ENCODE assay signal across 16 cellular contexts in the genomic region with DNA sequence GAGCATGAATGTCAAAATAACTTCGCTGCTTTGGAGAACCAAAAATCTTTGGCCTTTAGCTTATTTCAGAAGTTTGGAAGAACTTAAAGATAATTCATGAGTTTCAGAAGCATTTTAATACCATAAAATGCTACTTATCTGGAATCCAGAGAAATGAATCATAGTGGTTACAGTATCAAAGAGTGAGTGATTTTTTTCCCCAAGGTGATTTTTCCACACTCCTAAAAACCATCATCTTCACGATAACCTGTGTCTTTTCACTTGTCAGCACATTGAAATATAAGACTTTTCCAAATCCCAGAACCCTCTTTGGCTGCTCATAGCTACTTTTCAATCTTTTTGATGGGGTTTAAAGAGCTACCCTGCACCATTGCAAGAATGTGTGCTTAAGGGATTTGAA.
A peak's percentile ranks its signal among the peaks of the same experiment; 100 is the strongest.
DNase-seq lines count a peak whose midpoint lies in the region; ATAC-seq and TF ChIP-seq lines count a peak whose summit lies in the region.
"Had no signal": no experiment of that assay in that cellular context is flagged by ENCODE, and none has a peak within 500 bp of the region (broad histone marks: within the 10 kb centered on the region; RNA-seq: fewer than 3 reads in every experiment).

No MANE protein-coding gene starts in this region.

- intact Hi-C loops in sigmoid colon (cut with DNase I): no loop called here

- H3K4me1 ChIP-seq in GM23248 (ENCODE audit: insufficient read depth) (peaks cover 85% of the 10 kb centered on the region), osteoblast (ENCODE audit: insufficient read depth, low read length) (peaks cover 75% of the 10 kb centered on the region), sigmoid colon (peaks cover 0 to 33% (median 24%) of the 10 kb centered on the region in 4 donors)

- no peak overlapping the region for H3K4me3 Mint-ChIP-seq in chondrocyte (ENCODE audit: unreplicated experiment)
- H3K4me3 Mint-ChIP-seq in activated T-cell treated with anti-CD3 and anti-CD28 coated beads, Interleukin-2, amount 50 U/mL, for 4 hours: no peak overlapping the region
- H3K4me3 Mint-ChIP-seq: GM23338 had no signal

- H3K4me3 ChIP-seq in GM23248 (peak overlapping the region; percentile 19), osteoblast (ENCODE audit: insufficient read depth, low read length) (no peak overlapping the region), sigmoid colon (no peak overlapping the region)
- H3K4me3 ChIP-seq: GM23338 had no signal

- peak overlapping the region; percentile 19; the same call in 1 of the 2 replicates for H3K9ac ChIP-seq in GM23248

- H3K27me3 ChIP-seq in GM23248 (replicated peaks; ENCODE audit: insufficient read depth) (no peaks in the 10 kb centered on the region), osteoblast (ENCODE audit: insufficient read depth, low read length) (no peaks in the 10 kb centered on the region), sigmoid colon (no peaks in the 10 kb centered on the region)

- in situ Hi-C loops in GM23248 (cut with MboI): loop anchor here (10.0 to 25.0 kb wide), 2 partner anchors 123 to 235 kb away; no protein-coding TSS in a partner anchor

- TF ChIP-seq CTCF in chondrocyte (IDR thresholded peaks at IDR 0.05): no peak
- TF ChIP-seq CTCF in osteoblast (IDR thresholded peaks at IDR 0.05; ENCODE audit: extremely low read depth, low read depth, low read length): no peak
- no peak for TF ChIP-seq CTCF in sigmoid colon (IDR thresholded peaks at IDR 0.05)

- no peaks in the 10 kb centered on the region for H3K36me3 Mint-ChIP-seq in chondrocyte (ENCODE audit: low read depth)
- H3K36me3 Mint-ChIP-seq in activated T-cell treated with anti-CD3 and anti-CD28 coated beads, Interleukin-2, amount 50 U/mL, for 4 hours (ENCODE audit: insufficient read depth): no peaks in the 10 kb centered on the region

- DNase-seq in GM23248 (peak; percentile 37), RPMI7951 (ENCODE audit: low read depth) (peak; percentile 43), chondrocyte (ENCODE audit: low spot score) (no peak), osteoblast (ENCODE audit: insufficient read length, low spot score, missing footprints) (no peak), sigmoid colon (no peak), NCI-H1436 treated with DMSO at 0.1 percent for 48 hours (lab: John Stamatoyannopoulos, UW) (no peak)
- DNase-seq in activated T-cell treated with anti-CD3 and anti-CD28 coated beads, Interleukin-2, amount 50 U/mL, for 4 hours: no peak
- DNase-seq: KG1, NCI-H1048, NCI-H146, NCI-H2081 treated with DMSO at 0.1 percent for 48 hours, NCI-H510A treated with DMSO at 0.1 percent for 48 hours, SHP77 had no signal

- H3K27me3 Mint-ChIP-seq in chondrocyte (ENCODE audit: low read depth): no peaks in the 10 kb centered on the region
- H3K27me3 Mint-ChIP-seq in activated T-cell treated with anti-CD3 and anti-CD28 coated beads, Interleukin-2, amount 50 U/mL, for 4 hours (ENCODE audit: low read depth): no peaks in the 10 kb centered on the region

- H3K27ac Mint-ChIP-seq in chondrocyte (ENCODE audit: unreplicated experiment): peak overlapping the region; percentile 27
- H3K27ac Mint-ChIP-seq: GM23338 had no signal

- H4K20me1 ChIP-seq in GM23248 (ENCODE audit: insufficient read depth) (no peaks in the 10 kb centered on the region), osteoblast (ENCODE audit: insufficient read depth, low read length) (no peaks in the 10 kb centered on the region)

- H3K27ac ChIP-seq in GM23248 (peak overlapping the region; percentile 42), osteoblast (ENCODE audit: low read depth, low read length) (peak overlapping the region; percentile 76), sigmoid colon (no peak overlapping the region)
- H3K27ac ChIP-seq: C4-2B had no signal

- H2AFZ ChIP-seq in GM23248 (no peak overlapping the region), osteoblast (ENCODE audit: low read length) (no peak overlapping the region)
- H2AFZ ChIP-seq: GM23338 had no signal

- H3K36me3 ChIP-seq in GM23248 (ENCODE audit: low read depth) (no peaks in the 10 kb centered on the region), osteoblast (ENCODE audit: insufficient read depth, low read length) (peaks cover 13% of the 10 kb centered on the region), sigmoid colon (no peaks in the 10 kb centered on the region)

- WGBS in GM23248 (ENCODE audit: low coverage in 1 of 2, low lambda C conversion rate in 2 of 2, missing lambda C conversion rate in 2 of 2), 2 experiments: 38 to 48% methylated on average over 2 of the region's 2 CpGs
- 82 to 86% methylated on average over 2 of the region's 2 CpGs for WGBS in sigmoid colon, 2 donors

- TF ChIP-seq POLR2A in sigmoid colon (IDR thresholded peaks at IDR 0.05): no peak

- no peaks in the 10 kb centered on the region for H3K9me3 ChIP-seq in GM23248 (ENCODE audit: low read depth)
- no peaks in the 10 kb centered on the region for H3K9me3 ChIP-seq in osteoblast (ENCODE audit: low read depth, low read length)
- no peaks in the 10 kb centered on the region for H3K9me3 ChIP-seq in sigmoid colon

- no peak for ATAC-seq in activated T-cell treated with anti-CD3 and anti-CD28 coated beads, Interleukin-2, amount 50 U/mL, for 4 hours
- ATAC-seq: GM23338, Panc1 had no signal

- H3K9me2 ChIP-seq in GM23248 (ENCODE audit: insufficient read depth): no peaks in the 10 kb centered on the region

- no peaks in the 10 kb centered on the region for H3K9me3 Mint-ChIP-seq in chondrocyte (ENCODE audit: low read depth)
- no peaks in the 10 kb centered on the region for H3K9me3 Mint-ChIP-seq in activated T-cell treated with anti-CD3 and anti-CD28 coated beads, Interleukin-2, amount 50 U/mL, for 4 hours
- H3K9me3 Mint-ChIP-seq: GM23338 had no signal

- TF ChIP-seq EP300 in sigmoid colon (IDR thresholded peaks at IDR 0.05): no peak

- peaks cover 72% of the 10 kb centered on the region for H3F3A ChIP-seq in GM23248 (ENCODE audit: insufficient read depth)

- H3K4me2 ChIP-seq in GM23248 (ENCODE audit: unreplicated experiment): peak overlapping the region; percentile 50
- peak overlapping the region; percentile 49 for H3K4me2 ChIP-seq in osteoblast (ENCODE audit: insufficient read depth, low read length)
- H3K4me2 ChIP-seq: GM23338 had no signal

- peaks cover 96% of the 10 kb centered on the region for H3K79me2 ChIP-seq in GM23248 (ENCODE audit: insufficient read depth)
- peaks cover 72% of the 10 kb centered on the region for H3K79me2 ChIP-seq in osteoblast (ENCODE audit: insufficient read depth, low read length)

- peaks cover 80% of the 10 kb centered on the region for H3K4me1 Mint-ChIP-seq in chondrocyte (ENCODE audit: low read depth)
- no peaks in the 10 kb centered on the region for H3K4me1 Mint-ChIP-seq in activated T-cell treated with anti-CD3 and anti-CD28 coated beads, Interleukin-2, amount 50 U/mL, for 4 hours (ENCODE audit: low read depth)

Comparison
In these comparisons a context has a peak if more than half of its experiments do, and no peak if none do; other contexts are left out.
1. DNase-seq: peak in GM23248 (single experiment) and RPMI7951 (single experiment); none in chondrocyte (single experiment), osteoblast (single experiment), sigmoid colon (single experiment), activated T-cell treated with anti-CD3 and anti-CD28 coated beads, Interleukin-2, amount 50 U/mL, for 4 hours (single experiment) and NCI-H1436 treated with DMSO at 0.1 percent for 48 hours (single experiment).
2. H3K27ac ChIP-seq: peak in GM23248 (single experiment) and osteoblast (single experiment); none in sigmoid colon (0 of 4).